14 cellular contexts compared by ENCODE assay signal in genomic region chr14:68451676-68452387, GRCh38.
DNase-seq lines count a peak whose midpoint lies in the region; ATAC-seq and TF ChIP-seq lines count a peak whose summit lies in the region.
"Had no signal": no experiment of that assay in that cellular context is flagged by ENCODE, and none has a peak within 500 bp of the region (broad histone marks: within the 10 kb centered on the region; RNA-seq: fewer than 3 reads in every experiment).

No MANE protein-coding gene starts in this region.

- no peak for TF ChIP-seq POLR2A in tibial nerve (IDR thresholded peaks at IDR 0.05)

- TF ChIP-seq EP300 in tibial nerve (IDR thresholded peaks at IDR 0.05), result peak in 1 of 2 donors; percentile 91

- WGBS in tibial nerve, 2 donors, result 49 to 76% methylated on average over 5 of the region's 5 CpGs

- CTCF ChIA-PET in HEK293T (lab: Yijun Ruan, JAX), result no interaction called here

- ATAC-seq in HG02623 (IDR thresholded peaks at IDR 0.05; ENCODE audit: unreplicated experiment) (no peak), GM18909 (IDR thresholded peaks at IDR 0.05; ENCODE audit: poor library complexity, unreplicated experiment) (no peak)
- ATAC-seq: activated naive CD8-positive, alpha-beta T cell treated with anti-CD3 and anti-CD28 coated beads, Interleukin-2, amount 50 U/mL, for 24 hours had no signal

- H3K36me3 ChIP-seq in tibial nerve, result no peaks in the 10 kb centered on the region

- H3K4me1 ChIP-seq in tibial nerve, result peaks cover 0 to 41% (median 10%) of the 10 kb centered on the region in 4 donors

- no peak for TF ChIP-seq CTCF in fibroblast of pulmonary artery (IDR thresholded peaks at IDR 0.05; ENCODE audit: low read length, missing control alignments)
- peak in 1 of 5 experiments; percentile 15 for TF ChIP-seq CTCF in tibial nerve (IDR thresholded peaks at IDR 0.05)

- peak; percentile 67 for DNase-seq in LHCN-M2 (ENCODE audit: low read depth)
- peak; percentile 52 for DNase-seq in fibroblast of pulmonary artery (ENCODE audit: low read depth)
- DNase-seq in myocyte (ENCODE audit: low read depth), result peak; percentile 73
- peak; percentile 56 to 80 for DNase-seq in tibial nerve (ENCODE audit: low spot score in 2 of 2)
- no peak for DNase-seq in HEK293T (ENCODE audit: extremely low spot score)
- DNase-seq in activated effector memory CD4-positive, alpha-beta T cell treated with anti-CD3 and anti-CD28 coated beads, Interleukin-2, amount 50 U/mL, for 16 hours, result no peak
- DNase-seq: activated naive CD8-positive, alpha-beta T cell treated with anti-CD3 and anti-CD28 coated beads, Interleukin-2, amount 50 U/mL, for 24 hours; activated T-cell treated with anti-CD3 and anti-CD28 coated beads, Interleukin-2, amount 50 U/mL, for 1 hour; CD4-positive, CD25-positive, alpha-beta regulatory T cell; dermis blood vessel endothelial cell; NCI-H1417; NCI-H510A treated with DMSO at 0.1 percent for 48 hours had no signal

- peaks cover 0 to 13% (median 0%) of the 10 kb centered on the region in 4 donors for H3K9me3 ChIP-seq in tibial nerve

- H3K4me3 ChIP-seq in fibroblast of pulmonary artery (replicated peaks; ENCODE audit: low read depth, low read length) (no peak overlapping the region), tibial nerve (no peak overlapping the region)

- POLR2A ChIA-PET in HEK293T (lab: Yijun Ruan, JAX), result no interaction called here

- peak overlapping the region in 2 of 4 donors; percentile 70 to 79 for H3K27ac ChIP-seq in tibial nerve

- H3K27me3 ChIP-seq in tibial nerve, result no peaks in the 10 kb centered on the region

TF ChIP-seq in HEK293T, 16 proteins besides CTCF, POLR2A, EP300 and RAD21:
- no peak for TF ChIP-seq SP1 (IDR thresholded peaks at IDR 0.05)
- TF ChIP-seq FOXM1 (IDR thresholded peaks at IDR 0.05; ENCODE audit: borderline replicate concordance), result no peak
- TF ChIP-seq CTBP1 (IDR thresholded peaks at IDR 0.05; ENCODE audit: borderline replicate concordance), result no peak
- TF ChIP-seq, protein P1, sequence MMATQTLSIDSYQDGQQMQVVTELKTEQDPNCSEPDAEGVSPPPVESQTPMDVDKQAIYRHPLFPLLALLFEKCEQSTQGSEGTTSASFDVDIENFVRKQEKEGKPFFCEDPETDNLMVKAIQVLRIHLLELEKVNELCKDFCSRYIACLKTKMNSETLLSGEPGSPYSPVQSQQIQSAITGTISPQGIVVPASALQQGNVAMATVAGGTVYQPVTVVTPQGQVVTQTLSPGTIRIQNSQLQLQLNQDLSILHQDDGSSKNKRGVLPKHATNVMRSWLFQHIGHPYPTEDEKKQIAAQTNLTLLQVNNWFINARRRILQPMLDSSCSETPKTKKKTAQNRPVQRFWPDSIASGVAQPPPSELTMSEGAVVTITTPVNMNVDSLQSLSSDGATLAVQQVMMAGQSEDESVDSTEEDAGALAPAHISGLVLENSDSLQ (IDR thresholded peaks at IDR 0.05), result no peak
- TF ChIP-seq ZNF384 (IDR thresholded peaks at IDR 0.05), result no peak
- TF ChIP-seq HDGF (IDR thresholded peaks at IDR 0.05; ENCODE audit: borderline replicate concordance), result no peak
- TF ChIP-seq SUZ12 (IDR thresholded peaks at IDR 0.05), result no peak
- no peak for TF ChIP-seq ELF4 (IDR thresholded peaks at IDR 0.05)
- no peak for TF ChIP-seq ARNT (IDR thresholded peaks at IDR 0.05)

Comparison
In these comparisons a context has a peak if more than half of its experiments do, and no peak if none do; other contexts are left out.
1. DNase-seq: peak in LHCN-M2 (single experiment), fibroblast of pulmonary artery (single experiment), myocyte (single experiment) and tibial nerve (2 of 2); none in HEK293T (single experiment) and activated effector memory CD4-positive, alpha-beta T cell treated with anti-CD3 and anti-CD28 coated beads, Interleukin-2, amount 50 U/mL, for 16 hours (single experiment).